In the genomic region with DNA sequence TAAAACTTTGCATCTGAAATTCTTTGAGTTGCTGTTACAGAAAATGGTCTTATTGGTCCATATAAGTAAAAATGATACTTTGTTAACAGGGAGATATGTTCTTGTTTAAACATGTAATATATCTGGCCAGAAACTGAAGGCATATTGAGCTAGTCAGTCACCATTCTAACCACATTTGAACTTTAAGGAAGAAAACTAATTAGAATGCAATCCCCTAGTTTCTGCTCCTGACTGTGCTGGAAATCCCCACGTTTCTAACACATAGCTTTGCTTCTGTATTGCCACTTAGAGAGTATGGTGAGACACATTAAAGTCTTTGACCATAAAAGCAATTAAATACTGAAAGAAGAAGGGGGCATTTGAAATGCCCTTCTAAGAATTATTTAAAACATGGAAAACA, we compare ENCODE assay signal across 22 cellular contexts. TPM values are rescaled to one million over a fixed set of nuclear protein-coding genes. Genes with fewer than 3 reads are reported as not detected.
DNase-seq lines count a peak whose midpoint lies in the region; ATAC-seq, FAIRE-seq and TF ChIP-seq lines count a peak whose summit lies in the region.
"Had no signal": no experiment of that assay in that cellular context is flagged by ENCODE, and none has a peak within 500 bp of the region (broad histone marks: within the 10 kb centered on the region; RNA-seq: fewer than 3 reads in every experiment).

No MANE protein-coding gene starts in this region.

- CTCF ChIA-PET in activated CD4-positive, alpha-beta T cell treated with anti-CD3 and anti-CD28 coated beads for 36 hours (lab: Charles Lee): interaction anchor here (0.6 to 1.1 kb wide), 4 partner anchors 31 to 697 kb away, joined by 3 to 4 read pairs (median 4); no protein-coding TSS in a partner anchor

- peaks cover 50% of the 10 kb centered on the region for H3K4me1 ChIP-seq in OCI-LY3 (ENCODE audit: low read length)
- peaks cover 29% of the 10 kb centered on the region for H3K4me1 ChIP-seq in foreskin keratinocyte

- H3K27ac Mint-ChIP-seq in activated CD4-positive, alpha-beta T cell treated with anti-CD3 and anti-CD28 coated beads for 36 hours: peak overlapping the region; percentile 73
- H3K27ac Mint-ChIP-seq: memory B cell, nephron progenitor cell, progenitor cell of endocrine pancreas had no signal

- peaks cover 26% of the 10 kb centered on the region for H3K36me3 Mint-ChIP-seq in activated CD4-positive, alpha-beta T cell treated with anti-CD3 and anti-CD28 coated beads for 36 hours (ENCODE audit: low read depth)
- H3K36me3 Mint-ChIP-seq: memory B cell had no signal

- no peak for TF ChIP-seq CTCF in OCI-LY3 (IDR thresholded peaks at IDR 0.05; ENCODE audit: low read depth, low read length)
- TF ChIP-seq CTCF in foreskin keratinocyte (conservative IDR thresholded peaks at IDR 0.05): no peak

- no peak overlapping the region for H2AFZ ChIP-seq in OCI-LY3 (ENCODE audit: low read depth, low read length)
- H2AFZ ChIP-seq: hepatocyte had no signal

- peak overlapping the region; percentile 35; the same call in 1 of the 2 replicates for H3K4me3 ChIP-seq in OCI-LY3 (ENCODE audit: low read length)
- H3K4me3 ChIP-seq: BLaER1 treated with 17β-estradiol and CSF1 and Interleukin-3, amounts not matched to agents 10 nM and 100 nM; dorsolateral prefrontal cortex; hepatocyte; tibial nerve had no signal

- TF ChIP-seq POLR2A in GM12891 (IDR thresholded peaks at IDR 0.05; ENCODE audit: low read depth, low read length): no peak

- H3K27me3 Mint-ChIP-seq in activated CD4-positive, alpha-beta T cell treated with anti-CD3 and anti-CD28 coated beads for 36 hours: no peaks in the 10 kb centered on the region

- no peaks in the 10 kb centered on the region for H4K20me1 ChIP-seq in OCI-LY3 (ENCODE audit: insufficient read depth, low read length)
- H4K20me1 ChIP-seq: BLaER1 treated with 17β-estradiol and CSF1 and Interleukin-3, amounts not matched to agents 10 nM and 100 nM had no signal

- POLR2A ChIA-PET in activated CD4-positive, alpha-beta T cell treated with anti-CD3 and anti-CD28 coated beads for 36 hours (lab: Charles Lee): interaction anchor here (0.5 to 0.7 kb wide), 3 partner anchors 25 to 230 kb away, joined by 3 read pairs; no protein-coding TSS in a partner anchor

- ATAC-seq in activated CD4-positive, alpha-beta T cell treated with anti-CD3 and anti-CD28 coated beads for 36 hours: peak; percentile 79
- ATAC-seq in foreskin keratinocyte (no peak), GM18511 (IDR thresholded peaks at IDR 0.05; ENCODE audit: unreplicated experiment) (no peak)

- H3K27ac ChIP-seq in OCI-LY3 (ENCODE audit: low read length) (peak overlapping the region; percentile 79), foreskin keratinocyte (peak overlapping the region; percentile 18)
- H3K27ac ChIP-seq: BLaER1 treated with 17β-estradiol and CSF1 and Interleukin-3, amounts not matched to agents 10 nM and 100 nM; dorsolateral prefrontal cortex; hepatocyte; RWPE1; tibial nerve had no signal

- H3K79me2 ChIP-seq in OCI-LY3 (ENCODE audit: low read length): peaks cover 58% of the 10 kb centered on the region
- H3K79me2 ChIP-seq: hepatocyte had no signal

- H3K4me1 Mint-ChIP-seq in activated CD4-positive, alpha-beta T cell treated with anti-CD3 and anti-CD28 coated beads for 36 hours: peaks cover 34% of the 10 kb centered on the region
- H3K4me1 Mint-ChIP-seq: memory B cell had no signal

- H3K9me3 Mint-ChIP-seq in activated CD4-positive, alpha-beta T cell treated with anti-CD3 and anti-CD28 coated beads for 36 hours (ENCODE audit: low read depth): peaks cover 29% of the 10 kb centered on the region

- no peak overlapping the region for H3K4me3 Mint-ChIP-seq in activated CD4-positive, alpha-beta T cell treated with anti-CD3 and anti-CD28 coated beads for 36 hours
- H3K4me3 Mint-ChIP-seq: memory B cell, nephron progenitor cell had no signal

- peaks cover 11% of the 10 kb centered on the region; the same call in 1 of the 2 replicates for H3K9me3 ChIP-seq in OCI-LY3 (ENCODE audit: insufficient read depth, low read length)

- peak; percentile 5 for FAIRE-seq in GM12891 (lab: Jason Lieb, UNC)
- no peak for FAIRE-seq in frontal cortex (lab: Jason Lieb, UNC)
- FAIRE-seq: A204.1, keratinocyte had no signal

- no peak overlapping the region for H3K9ac ChIP-seq in OCI-LY3 (ENCODE audit: low read length)
- H3K9ac ChIP-seq: BLaER1 treated with 17β-estradiol and CSF1 and Interleukin-3, amounts not matched to agents 10 nM and 100 nM had no signal

- DNase-seq in activated CD4-positive, alpha-beta T cell treated with anti-CD3 and anti-CD28 coated beads for 36 hours: peak; percentile 35
- DNase-seq in activated CD4-positive, alpha-beta T cell treated with anti-CD3 and anti-CD28 coated beads for 1 hour: no peak
- no peak for DNase-seq in GM12891 (ENCODE audit: insufficient read length, low spot score)
- DNase-seq in foreskin keratinocyte: peak; percentile 50 to 63
- DNase-seq in GM19238 (ENCODE audit: insufficient read length, low spot score): no peak
- DNase-seq in frontal cortex (ENCODE audit: low spot score in 2 of 2): no peak
- DNase-seq: activated gamma-delta T cell treated with Interleukin-2 at 50 U/mL for 16 hours; dorsolateral prefrontal cortex; GF-D8; NCI-H226; nephron progenitor cell; NK-92 treated with Interleukin-12 subunit alpha and Interleukin-12 subunit beta, amount 100 ng/mL, for 24 hours had no signal

- H3K27me3 ChIP-seq in OCI-LY3 (ENCODE audit: low read depth, low read length) (no peaks in the 10 kb centered on the region), foreskin keratinocyte (no peaks in the 10 kb centered on the region)
- H3K27me3 ChIP-seq: BLaER1 treated with 17β-estradiol and CSF1 and Interleukin-3, amounts not matched to agents 10 nM and 100 nM; dorsolateral prefrontal cortex; hepatocyte; tibial nerve had no signal

- peak overlapping the region; percentile 19 for H3K4me2 ChIP-seq in OCI-LY3 (ENCODE audit: low read length)
- H3K4me2 ChIP-seq: BLaER1 treated with 17β-estradiol and CSF1 and Interleukin-3, amounts not matched to agents 10 nM and 100 nM; hepatocyte had no signal

- intact Hi-C loops in activated CD4-positive, alpha-beta T cell treated with anti-CD3 and anti-CD28 coated beads for 36 hours (cut with DNase I, micrococcal nuclease): loop anchor here in 1 of 2 experiments (2.0 kb wide), 1 partner anchor 30 kb away; no protein-coding TSS in a partner anchor

- peaks cover 36% of the 10 kb centered on the region for H3K36me3 ChIP-seq in OCI-LY3 (replicated peaks; ENCODE audit: low read depth, low read length)
- H3K36me3 ChIP-seq: BLaER1 treated with 17β-estradiol and CSF1 and Interleukin-3, amounts not matched to agents 10 nM and 100 nM; tibial nerve had no signal

TF ChIP-seq in GM12891, 5 proteins besides CTCF, POLR2A, EP300 and RAD21:
- TF ChIP-seq POU2F2 (IDR thresholded peaks at IDR 0.05; ENCODE audit: low read depth, low read length): no peak
- TF ChIP-seq TAF1 (IDR thresholded peaks at IDR 0.05; ENCODE audit: low read depth, low read length): no peak

RNA-seq across cellular contexts. Expression of a gene that starts 32.1 kb away (rescaled TPM):
- 10 to 100 TPM; 29.4 to 39.6 TPM for total RNA-seq in activated CD4-positive, alpha-beta T cell treated with anti-CD3 and anti-CD28 coated beads for 36 hours
- polyA plus RNA-seq in GM12891 (2012; ENCODE audit: low read depth, missing spikeins): 6.9 TPM
- total RNA-seq in foreskin keratinocyte (0.71 and 0.78 TPM in 2 replicates), frontal cortex (12.6 TPM)
- 0.90 and 0.93 TPM in 2 replicates for polyA plus RNA-seq in foreskin keratinocyte

Comparison
In these comparisons a context has a peak if more than half of its experiments do, and no peak if none do; other contexts are left out.
1. DNase-seq: peak in activated CD4-positive, alpha-beta T cell treated with anti-CD3 and anti-CD28 coated beads for 36 hours (single experiment) and foreskin keratinocyte (2 of 2); none in activated CD4-positive, alpha-beta T cell treated with anti-CD3 and anti-CD28 coated beads for 1 hour (single experiment), GM12891 (single experiment), GM19238 (single experiment) and frontal cortex (0 of 2).